In genomic region chr19:56403764-56404704, GRCh38 we compare ENCODE assay signal across 1 cellular context.
A peak's percentile ranks its signal among the peaks of the same experiment; 100 is the strongest.
TF ChIP-seq lines count a peak whose summit lies in the region.

TSS of gene ZNF583 (plus strand) at chr19:56404332. CDS start at chr19:56407115, 2,783 bp downstream.

TF ChIP-seq in HEK293, 187 proteins besides CTCF, POLR2A, EP300 and RAD21 (continued from another document):
- TF ChIP-seq ZNF274 (IDR thresholded peaks at IDR 0.05; ENCODE audit: low read length) (no peak), ZNF274 (tag by site-specific recombination; IDR thresholded peaks at IDR 0.05; ENCODE audit: borderline replicate concordance) (no peak), ZBTB8A (tag by site-specific recombination; IDR thresholded peaks at IDR 0.05) (peak; percentile 45; the same call in 1 of the 2 replicates), ZNF2 (tag by site-specific recombination; IDR thresholded peaks at IDR 0.05) (no peak), ZNF555 (tag by site-specific recombination; conservative IDR thresholded peaks at IDR 0.05) (no peak), ZFHX2 (tag by site-specific recombination; conservative IDR thresholded peaks at IDR 0.05) (peak; percentile 59), ZSCAN30 (tag by site-specific recombination; IDR thresholded peaks at IDR 0.05) (peak; percentile 91), MYNN (tag by site-specific recombination; IDR thresholded peaks at IDR 0.05; ENCODE audit: borderline replicate concordance) (no peak), ZNF623 (tag by site-specific recombination; IDR thresholded peaks at IDR 0.05) (no peak), HOXC10 (CRISPR knock-in tag; IDR thresholded peaks at IDR 0.05) (peak; percentile 26; the same call in 1 of the 2 replicates), KLF10 (tag by site-specific recombination; IDR thresholded peaks at IDR 0.05) (no peak), ZNF211 (tag by site-specific recombination; IDR thresholded peaks at IDR 0.05; ENCODE audit: low read depth) (peak; percentile 66; the same call in 1 of the 2 replicates), ZNF138 (tag by site-specific recombination; IDR thresholded peaks at IDR 0.05; ENCODE audit: borderline replicate concordance) (no peak)
- TF ChIP-seq, protein P1, sequence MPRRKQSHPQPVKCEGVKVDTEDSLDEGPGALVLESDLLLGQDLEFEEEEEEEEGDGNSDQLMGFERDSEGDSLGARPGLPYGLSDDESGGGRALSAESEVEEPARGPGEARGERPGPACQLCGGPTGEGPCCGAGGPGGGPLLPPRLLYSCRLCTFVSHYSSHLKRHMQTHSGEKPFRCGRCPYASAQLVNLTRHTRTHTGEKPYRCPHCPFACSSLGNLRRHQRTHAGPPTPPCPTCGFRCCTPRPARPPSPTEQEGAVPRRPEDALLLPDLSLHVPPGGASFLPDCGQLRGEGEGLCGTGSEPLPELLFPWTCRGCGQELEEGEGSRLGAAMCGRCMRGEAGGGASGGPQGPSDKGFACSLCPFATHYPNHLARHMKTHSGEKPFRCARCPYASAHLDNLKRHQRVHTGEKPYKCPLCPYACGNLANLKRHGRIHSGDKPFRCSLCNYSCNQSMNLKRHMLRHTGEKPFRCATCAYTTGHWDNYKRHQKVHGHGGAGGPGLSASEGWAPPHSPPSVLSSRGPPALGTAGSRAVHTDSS (tag by site-specific recombination; IDR thresholded peaks at IDR 0.05) = no peak
- TF ChIP-seq, protein P2, sequence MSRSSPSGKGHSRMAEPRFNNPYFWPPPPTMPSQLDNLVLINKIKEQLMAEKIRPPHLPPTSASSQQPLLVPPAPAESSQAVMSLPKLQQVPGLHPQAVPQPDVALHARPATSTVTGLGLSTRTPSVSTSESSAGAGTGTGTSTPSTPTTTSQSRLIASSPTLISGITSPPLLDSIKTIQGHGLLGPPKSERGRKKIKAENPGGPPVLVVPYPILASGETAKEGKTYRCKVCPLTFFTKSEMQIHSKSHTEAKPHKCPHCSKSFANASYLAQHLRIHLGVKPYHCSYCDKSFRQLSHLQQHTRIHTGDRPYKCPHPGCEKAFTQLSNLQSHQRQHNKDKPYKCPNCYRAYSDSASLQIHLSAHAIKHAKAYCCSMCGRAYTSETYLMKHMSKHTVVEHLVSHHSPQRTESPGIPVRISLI (tag by site-specific recombination; IDR thresholded peaks at IDR 0.05) = no peak
